ENCODE assay signal across 1 cellular context in genomic region chr10:112951349-112952281, GRCh38.
TF ChIP-seq lines count a peak whose summit lies in the region.

No MANE protein-coding gene starts in this region.

TF ChIP-seq in K562, 482 proteins besides CTCF, POLR2A, EP300 and RAD21 (continued from another document):
- TF ChIP-seq, protein P1, sequence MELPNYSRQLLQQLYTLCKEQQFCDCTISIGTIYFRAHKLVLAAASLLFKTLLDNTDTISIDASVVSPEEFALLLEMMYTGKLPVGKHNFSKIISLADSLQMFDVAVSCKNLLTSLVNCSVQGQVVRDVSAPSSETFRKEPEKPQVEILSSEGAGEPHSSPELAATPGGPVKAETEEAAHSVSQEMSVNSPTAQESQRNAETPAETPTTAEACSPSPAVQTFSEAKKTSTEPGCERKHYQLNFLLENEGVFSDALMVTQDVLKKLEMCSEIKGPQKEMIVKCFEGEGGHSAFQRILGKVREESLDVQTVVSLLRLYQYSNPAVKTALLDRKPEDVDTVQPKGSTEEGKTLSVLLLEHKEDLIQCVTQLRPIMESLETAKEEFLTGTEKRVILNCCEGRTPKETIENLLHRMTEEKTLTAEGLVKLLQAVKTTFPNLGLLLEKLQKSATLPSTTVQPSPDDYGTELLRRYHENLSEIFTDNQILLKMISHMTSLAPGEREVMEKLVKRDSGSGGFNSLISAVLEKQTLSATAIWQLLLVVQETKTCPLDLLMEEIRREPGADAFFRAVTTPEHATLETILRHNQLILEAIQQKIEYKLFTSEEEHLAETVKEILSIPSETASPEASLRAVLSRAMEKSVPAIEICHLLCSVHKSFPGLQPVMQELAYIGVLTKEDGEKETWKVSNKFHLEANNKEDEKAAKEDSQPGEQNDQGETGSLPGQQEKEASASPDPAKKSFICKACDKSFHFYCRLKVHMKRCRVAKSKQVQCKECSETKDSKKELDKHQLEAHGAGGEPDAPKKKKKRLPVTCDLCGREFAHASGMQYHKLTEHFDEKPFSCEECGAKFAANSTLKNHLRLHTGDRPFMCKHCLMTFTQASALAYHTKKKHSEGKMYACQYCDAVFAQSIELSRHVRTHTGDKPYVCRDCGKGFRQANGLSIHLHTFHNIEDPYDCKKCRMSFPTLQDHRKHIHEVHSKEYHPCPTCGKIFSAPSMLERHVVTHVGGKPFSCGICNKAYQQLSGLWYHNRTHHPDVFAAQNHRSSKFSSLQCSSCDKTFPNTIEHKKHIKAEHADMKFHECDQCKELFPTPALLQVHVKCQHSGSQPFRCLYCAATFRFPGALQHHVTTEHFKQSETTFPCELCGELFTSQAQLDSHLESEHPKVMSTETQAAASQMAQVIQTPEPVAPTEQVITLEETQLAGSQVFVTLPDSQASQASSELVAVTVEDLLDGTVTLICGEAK (IDR thresholded peaks at IDR 0.05) = 0 out of 2 replicates have a peak, but pooled peaks have one; percentile 35
- TF ChIP-seq, protein P1 (CRISPR knock-in tag; IDR thresholded peaks at IDR 0.05) = no peak
- no peak for TF ChIP-seq BMI1 (IDR thresholded peaks at IDR 0.05; ENCODE audit: low read length)
- peak; percentile 55 for TF ChIP-seq ZFX (CRISPR knock-in tag; IDR thresholded peaks at IDR 0.05)
- TF ChIP-seq TSC22D4 (tag; IDR thresholded peaks at IDR 0.05) = no peak
- no peak for TF ChIP-seq THRA (IDR thresholded peaks at IDR 0.05)
- no peak for TF ChIP-seq ESRRB (CRISPR knock-in tag; IDR thresholded peaks at IDR 0.05; ENCODE audit: borderline replicate concordance)
- TF ChIP-seq KHSRP (IDR thresholded peaks at IDR 0.05) = no peak
- TF ChIP-seq KDM1A (IDR thresholded peaks at IDR 0.05) = peak in 1 of 2 experiments; percentile 80; a peak in 2 of 4 replicates
- no peak for TF ChIP-seq ETV6 (IDR thresholded peaks at IDR 0.05; ENCODE audit: borderline replicate concordance in 1 of 2, low read depth in 2 of 2, low read length in 1 of 2)
- no peak for TF ChIP-seq ETV6 (CRISPR knock-in tag; IDR thresholded peaks at IDR 0.05; ENCODE audit: borderline replicate concordance)
- TF ChIP-seq, protein P2, sequence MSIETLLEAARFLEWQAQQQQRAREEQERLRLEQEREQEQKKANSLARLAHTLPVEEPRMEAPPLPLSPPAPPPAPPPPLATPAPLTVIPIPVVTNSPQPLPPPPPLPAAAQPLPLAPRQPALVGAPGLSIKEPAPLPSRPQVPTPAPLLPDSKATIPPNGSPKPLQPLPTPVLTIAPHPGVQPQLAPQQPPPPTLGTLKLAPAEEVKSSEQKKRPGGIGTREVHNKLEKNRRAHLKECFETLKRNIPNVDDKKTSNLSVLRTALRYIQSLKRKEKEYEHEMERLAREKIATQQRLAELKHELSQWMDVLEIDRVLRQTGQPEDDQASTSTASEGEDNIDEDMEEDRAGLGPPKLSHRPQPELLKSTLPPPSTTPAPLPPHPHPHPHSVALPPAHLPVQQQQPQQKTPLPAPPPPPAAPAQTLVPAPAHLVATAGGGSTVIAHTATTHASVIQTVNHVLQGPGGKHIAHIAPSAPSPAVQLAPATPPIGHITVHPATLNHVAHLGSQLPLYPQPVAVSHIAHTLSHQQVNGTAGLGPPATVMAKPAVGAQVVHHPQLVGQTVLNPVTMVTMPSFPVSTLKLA (conservative IDR thresholded peaks at IDR 0.05) = no peak
- no peak; the same call in 1 of the 2 replicates for TF ChIP-seq SMAD4 (CRISPR knock-in tag; conservative IDR thresholded peaks at IDR 0.05)
- no peak for TF ChIP-seq THAP12 (CRISPR knock-in tag; IDR thresholded peaks at IDR 0.05)
- TF ChIP-seq NFE2L1 (tag; IDR thresholded peaks at IDR 0.05; ENCODE audit: borderline replicate concordance, low read depth) = no peak
- TF ChIP-seq GABPB1 (CRISPR knock-in tag; IDR thresholded peaks at IDR 0.05) = no peak
- 0 out of 4 replicates have a peak, but pooled peaks of 1 of the 2 experiments have one; percentile 11 for TF ChIP-seq HDAC1 (IDR thresholded peaks at IDR 0.05)
- TF ChIP-seq, protein P3, sequence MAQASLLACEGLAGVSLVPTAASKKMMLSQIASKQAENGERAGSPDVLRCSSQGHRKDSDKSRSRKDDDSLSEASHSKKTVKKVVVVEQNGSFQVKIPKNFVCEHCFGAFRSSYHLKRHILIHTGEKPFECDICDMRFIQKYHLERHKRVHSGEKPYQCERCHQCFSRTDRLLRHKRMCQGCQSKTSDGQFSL (CRISPR knock-in tag; IDR thresholded peaks at IDR 0.05) = peak; percentile 63; the same call in 1 of the 2 replicates
- TF ChIP-seq, protein P3 (tag; IDR thresholded peaks at IDR 0.05) = peak in 1 of 2 experiments; percentile 57; a peak in 2 of 4 replicates
- no peak for TF ChIP-seq NFIX (CRISPR knock-in tag; IDR thresholded peaks at IDR 0.05; ENCODE audit: low read depth)
- TF ChIP-seq DMBX1 (CRISPR knock-in tag; IDR thresholded peaks at IDR 0.05; ENCODE audit: borderline replicate concordance) = no peak
- no peak for TF ChIP-seq KDM4B (IDR thresholded peaks at IDR 0.05; ENCODE audit: borderline replicate concordance in 2 of 2, low read depth in 1 of 2)
- TF ChIP-seq ARID3B (CRISPR knock-in tag; IDR thresholded peaks at IDR 0.05; ENCODE audit: borderline replicate concordance) = no peak
- no peak for TF ChIP-seq ZNF184 (CRISPR knock-in tag; IDR thresholded peaks at IDR 0.05)
- TF ChIP-seq, protein P4, sequence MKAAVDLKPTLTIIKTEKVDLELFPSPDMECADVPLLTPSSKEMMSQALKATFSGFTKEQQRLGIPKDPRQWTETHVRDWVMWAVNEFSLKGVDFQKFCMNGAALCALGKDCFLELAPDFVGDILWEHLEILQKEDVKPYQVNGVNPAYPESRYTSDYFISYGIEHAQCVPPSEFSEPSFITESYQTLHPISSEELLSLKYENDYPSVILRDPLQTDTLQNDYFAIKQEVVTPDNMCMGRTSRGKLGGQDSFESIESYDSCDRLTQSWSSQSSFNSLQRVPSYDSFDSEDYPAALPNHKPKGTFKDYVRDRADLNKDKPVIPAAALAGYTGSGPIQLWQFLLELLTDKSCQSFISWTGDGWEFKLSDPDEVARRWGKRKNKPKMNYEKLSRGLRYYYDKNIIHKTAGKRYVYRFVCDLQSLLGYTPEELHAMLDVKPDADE (conservative IDR thresholded peaks at IDR 0.05; ENCODE audit: control insufficient read depth, low read depth, low read length) = no peak
- TF ChIP-seq ZNF239 (CRISPR knock-in tag; IDR thresholded peaks at IDR 0.05) = no peak
- no peak for TF ChIP-seq ZNF77 (CRISPR knock-in tag; IDR thresholded peaks at IDR 0.05)
- TF ChIP-seq SMAD2 (IDR thresholded peaks at IDR 0.05; ENCODE audit: low read depth, low read length) = no peak
- no peak for TF ChIP-seq MLX (CRISPR knock-in tag; conservative IDR thresholded peaks at IDR 0.05)
- TF ChIP-seq RBM25 (IDR thresholded peaks at IDR 0.05; ENCODE audit: low read depth, low read length, severe bottlenecking) = no peak
- TF ChIP-seq ZC3H8 (IDR thresholded peaks at IDR 0.05) = no peak
- no peak for TF ChIP-seq ZNF696 (CRISPR knock-in tag; conservative IDR thresholded peaks at IDR 0.05)
- TF ChIP-seq, protein P5, sequence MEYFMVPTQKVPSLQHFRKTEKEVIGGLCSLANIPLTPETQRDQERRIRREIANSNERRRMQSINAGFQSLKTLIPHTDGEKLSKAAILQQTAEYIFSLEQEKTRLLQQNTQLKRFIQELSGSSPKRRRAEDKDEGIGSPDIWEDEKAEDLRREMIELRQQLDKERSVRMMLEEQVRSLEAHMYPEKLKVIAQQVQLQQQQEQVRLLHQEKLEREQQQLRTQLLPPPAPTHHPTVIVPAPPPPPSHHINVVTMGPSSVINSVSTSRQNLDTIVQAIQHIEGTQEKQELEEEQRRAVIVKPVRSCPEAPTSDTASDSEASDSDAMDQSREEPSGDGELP (CRISPR knock-in tag; IDR thresholded peaks at IDR 0.05; ENCODE audit: borderline replicate concordance) = no peak
- peak; percentile 54; the same call in 1 of the 2 replicates for TF ChIP-seq PHF8 (IDR thresholded peaks at IDR 0.05; ENCODE audit: borderline replicate concordance, low read length)
- no peak for TF ChIP-seq KAT8 (IDR thresholded peaks at IDR 0.05; ENCODE audit: low read depth)
- TF ChIP-seq HMGXB4 (CRISPR knock-in tag; IDR thresholded peaks at IDR 0.05) = no peak
